ENCODE assay signal across 8 cellular contexts in genomic region chr10:986881-987634, GRCh38. TPM values are rescaled to one million over a fixed set of nuclear protein-coding genes. Genes with fewer than 3 reads are reported as not detected.
A peak's percentile ranks its signal among the peaks of the same experiment; 100 is the strongest.
DNase-seq lines count a peak whose midpoint lies in the region; ATAC-seq and TF ChIP-seq lines count a peak whose summit lies in the region.

No MANE protein-coding gene starts in this region.

- H3K4me3 Mint-ChIP-seq in activated CD8-positive, alpha-beta memory T cell treated with anti-CD3 and anti-CD28 coated beads, Interleukin-2, amount 10 ng/mL, durations not matched to agents 7 days and 5 days = peak overlapping the region; percentile 93

- intact Hi-C loops in posterior vena cava (cut with DNase I) = no loop called here

- H3K27ac Mint-ChIP-seq in activated CD8-positive, alpha-beta memory T cell treated with anti-CD3 and anti-CD28 coated beads, Interleukin-2, amount 10 ng/mL, durations not matched to agents 7 days and 5 days = peak overlapping the region; percentile 92

- no peaks in the 10 kb centered on the region for H3K27me3 Mint-ChIP-seq in activated CD8-positive, alpha-beta memory T cell treated with anti-CD3 and anti-CD28 coated beads, Interleukin-2, amount 10 ng/mL, durations not matched to agents 7 days and 5 days

- no peak for DNase-seq in activated CD8-positive, alpha-beta memory T cell treated with anti-CD3 and anti-CD28 coated beads, Interleukin-2, amount 10 ng/mL, durations not matched to agents 7 days and 5 days
- DNase-seq in activated CD8-positive, alpha-beta memory T cell treated with anti-CD3 and anti-CD28 coated beads, Interleukin-2, amount 50 U/mL, for 48 hours = no peak
- peak; percentile 47 for DNase-seq in fibroblast of mammary gland (ENCODE audit: low read depth)
- peak; percentile 48 for DNase-seq in posterior vena cava (ENCODE audit: low spot score)
- DNase-seq in medulla oblongata (ENCODE audit: extremely low spot score) = no peak
- no peak for DNase-seq in NCI-H187 treated with DMSO at 0.1 percent for 48 hours (lab: John Stamatoyannopoulos, UW)
- no peak for DNase-seq in NCI-H1092 (lab: John Stamatoyannopoulos, UW)

- no peak for TF ChIP-seq CTCF in fibroblast of mammary gland (conservative IDR thresholded peaks at IDR 0.05; ENCODE audit: control insufficient read depth, insufficient read depth, low read depth, low read length)

- peaks cover 42% of the 10 kb centered on the region for H3K4me1 Mint-ChIP-seq in activated CD8-positive, alpha-beta memory T cell treated with anti-CD3 and anti-CD28 coated beads, Interleukin-2, amount 10 ng/mL, durations not matched to agents 7 days and 5 days

- H3K36me3 Mint-ChIP-seq in activated CD8-positive, alpha-beta memory T cell treated with anti-CD3 and anti-CD28 coated beads, Interleukin-2, amount 10 ng/mL, durations not matched to agents 7 days and 5 days = peaks cover 18% of the 10 kb centered on the region

- H3K4me3 ChIP-seq in fibroblast of mammary gland (ENCODE audit: control insufficient read depth, low read depth, low read length) = peak overlapping the region; percentile 98

- CTCF ChIA-PET in activated CD8-positive, alpha-beta memory T cell treated with anti-CD3 and anti-CD28 coated beads, Interleukin-2, amount 10 ng/mL, durations not matched to agents 7 days and 5 days (lab: Charles Lee) = interaction anchor here (1.0 to 1.6 kb wide), 3 partner anchors 16 to 198 kb away, joined by 3 read pairs; partner anchors contain the start of gene IDI1

- H3K9me3 Mint-ChIP-seq in activated CD8-positive, alpha-beta memory T cell treated with anti-CD3 and anti-CD28 coated beads, Interleukin-2, amount 10 ng/mL, durations not matched to agents 7 days and 5 days (ENCODE audit: low read depth) = no peaks in the 10 kb centered on the region

- ATAC-seq in activated CD8-positive, alpha-beta memory T cell treated with anti-CD3 and anti-CD28 coated beads, Interleukin-2, amount 10 ng/mL, durations not matched to agents 7 days and 5 days = no peak
- ATAC-seq in SK-N-SH treated with all-trans-retinoic acid at 6 μM for 48 hours = peak; percentile 27

TF ChIP-seq in SK-N-SH treated with all-trans-retinoic acid at 6 μM for 48 hours, 23 proteins besides CTCF, POLR2A, EP300 and RAD21:
- TF ChIP-seq SNAI2 (CRISPR knock-in tag; IDR thresholded peaks at IDR 0.05) = no peak
- TF ChIP-seq ESRRG (CRISPR knock-in tag; IDR thresholded peaks at IDR 0.05) = no peak
- no peak for TF ChIP-seq CSRNP3 (CRISPR knock-in tag; IDR thresholded peaks at IDR 0.05)
- no peak for TF ChIP-seq PPARA (CRISPR knock-in tag; IDR thresholded peaks at IDR 0.05; ENCODE audit: borderline replicate concordance)
- TF ChIP-seq CREB5 (CRISPR knock-in tag; IDR thresholded peaks at IDR 0.05; ENCODE audit: low read depth) = no peak
- no peak for TF ChIP-seq POU6F1 (CRISPR knock-in tag; IDR thresholded peaks at IDR 0.05; ENCODE audit: borderline replicate concordance, low read depth)
- no peak for TF ChIP-seq ZNF565 (CRISPR knock-in tag; conservative IDR thresholded peaks at IDR 0.05; ENCODE audit: low read depth)
- TF ChIP-seq ZFP30 (CRISPR knock-in tag; IDR thresholded peaks at IDR 0.05) = no peak
- no peak for TF ChIP-seq TOX (CRISPR knock-in tag; IDR thresholded peaks at IDR 0.05; ENCODE audit: borderline replicate concordance)
- no peak for TF ChIP-seq GLIS3 (CRISPR knock-in tag; IDR thresholded peaks at IDR 0.05)
- no peak for TF ChIP-seq BACH2 (CRISPR knock-in tag; IDR thresholded peaks at IDR 0.05; ENCODE audit: borderline replicate concordance)
- no peak for TF ChIP-seq PATZ1 (CRISPR knock-in tag; IDR thresholded peaks at IDR 0.05; ENCODE audit: borderline replicate concordance)
- TF ChIP-seq TSHZ2 (CRISPR knock-in tag; IDR thresholded peaks at IDR 0.05) = no peak
- TF ChIP-seq ZNF8 (CRISPR knock-in tag; IDR thresholded peaks at IDR 0.05) = no peak
- no peak for TF ChIP-seq ZNF70 (CRISPR knock-in tag; IDR thresholded peaks at IDR 0.05)
- no peak; the same call in 1 of the 2 replicates for TF ChIP-seq ISL1 (CRISPR knock-in tag; IDR thresholded peaks at IDR 0.05)

RNA-seq across cellular contexts. Expression of gene GTPBP4, which starts 1.2 kb away (rescaled TPM):
- 10 to 100 TPM; 66.1 to 88.2 TPM for total RNA-seq in activated CD8-positive, alpha-beta memory T cell treated with anti-CD3 and anti-CD28 coated beads, Interleukin-2, amount 10 ng/mL, durations not matched to agents 7 days and 5 days
- 10 to 100 TPM; 35.3 to 42.3 TPM for total RNA-seq in posterior vena cava

RNA-seq across cellular contexts. Expression of gene IDI2, which starts 38.6 kb away (rescaled TPM):
- not detected for total RNA-seq in activated CD8-positive, alpha-beta memory T cell treated with anti-CD3 and anti-CD28 coated beads, Interleukin-2, amount 10 ng/mL, durations not matched to agents 7 days and 5 days
- total RNA-seq in posterior vena cava = not detected

RNA-seq across cellular contexts. Expression of gene LARP4B, which starts 55.6 kb away (rescaled TPM):
- 100 to 1,000 TPM; 126 to 135 TPM for total RNA-seq in activated CD8-positive, alpha-beta memory T cell treated with anti-CD3 and anti-CD28 coated beads, Interleukin-2, amount 10 ng/mL, durations not matched to agents 7 days and 5 days
- 10 to 100 TPM; 49.6 to 57.8 TPM for total RNA-seq in posterior vena cava

Comparison
In these comparisons a context has a peak if more than half of its experiments do, and no peak if none do; other contexts are left out.
1. DNase-seq: peak in fibroblast of mammary gland (single experiment) and posterior vena cava (single experiment); none in activated CD8-positive, alpha-beta memory T cell treated with anti-CD3 and anti-CD28 coated beads, Interleukin-2, amount 10 ng/mL, durations not matched to agents 7 days and 5 days (single experiment), activated CD8-positive, alpha-beta memory T cell treated with anti-CD3 and anti-CD28 coated beads, Interleukin-2, amount 50 U/mL, for 48 hours (single experiment), medulla oblongata (single experiment), NCI-H187 treated with DMSO at 0.1 percent for 48 hours (single experiment) and NCI-H1092 (single experiment).